16 cellular contexts compared by ENCODE assay signal in the genomic region with DNA sequence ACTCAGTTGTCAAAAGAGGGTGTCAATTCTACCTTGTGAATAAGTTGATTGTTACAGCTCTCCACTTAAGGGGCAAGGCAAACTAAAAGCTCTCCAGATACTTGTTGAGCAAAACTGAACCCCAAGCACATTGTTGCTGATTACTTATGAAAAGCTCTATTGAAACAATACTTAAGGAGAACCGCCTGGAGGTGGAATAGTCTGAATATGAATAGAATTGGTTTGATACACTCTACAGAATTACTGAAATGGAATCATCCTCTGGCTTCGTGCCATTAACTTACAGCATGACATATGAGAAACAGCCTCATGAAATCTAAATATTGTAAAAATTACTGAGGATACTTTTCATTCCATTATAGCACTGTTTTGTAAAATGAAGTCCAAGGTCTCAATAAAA.
DNase-seq lines count a peak whose midpoint lies in the region; ATAC-seq and TF ChIP-seq lines count a peak whose summit lies in the region.
"Had no signal": no experiment of that assay in that cellular context is flagged by ENCODE, and none has a peak within 500 bp of the region (broad histone marks: within the 10 kb centered on the region; RNA-seq: fewer than 3 reads in every experiment).

No MANE protein-coding gene starts in this region.

- H3K4me2 ChIP-seq in osteoblast (ENCODE audit: insufficient read depth, low read length): peak overlapping the region; percentile 34

- H3K27me3 Mint-ChIP-seq in T-helper 17 cell: no peaks in the 10 kb centered on the region
- H3K27me3 Mint-ChIP-seq: activated B cell treated with CpG ODN at 0.5 μM for 24 hours had no signal

- POLR2A ChIA-PET in HEK293 (lab: Yijun Ruan, JAX): no interaction called here

- no peak overlapping the region for H3K4me3 Mint-ChIP-seq in T-helper 17 cell
- H3K4me3 Mint-ChIP-seq: activated B cell treated with CpG ODN at 0.5 μM for 24 hours, natural killer cell had no signal

- H3K27ac ChIP-seq in HEK293 (ENCODE audit: extremely low read depth, low read depth, low read length): no peak overlapping the region
- peak overlapping the region; percentile 73 for H3K27ac ChIP-seq in osteoblast (ENCODE audit: low read depth, low read length)
- H3K27ac ChIP-seq: tibial artery had no signal

- no peak for TF ChIP-seq CTCF in HEK293 (tag by site-specific recombination; IDR thresholded peaks at IDR 0.05)
- no peak for TF ChIP-seq CTCF in osteoblast (IDR thresholded peaks at IDR 0.05; ENCODE audit: extremely low read depth, low read depth, low read length)

- H3K27me3 ChIP-seq in osteoblast (ENCODE audit: insufficient read depth, low read length): no peaks in the 10 kb centered on the region
- H3K27me3 ChIP-seq: tibial artery had no signal

- H3K36me3 ChIP-seq in HEK293 (ENCODE audit: control insufficient read depth in 2 of 2, insufficient read depth in 1 of 2, low read length in 2 of 2) (no peaks in the 10 kb centered on the region; a peak in 1 of 3 replicates), osteoblast (ENCODE audit: insufficient read depth, low read length) (no peaks in the 10 kb centered on the region)

- CTCF ChIA-PET in HEK293 (lab: Yijun Ruan, JAX): interaction anchor here (0.6 kb wide), 1 partner anchor 352 kb away, joined by 4 read pairs; no protein-coding TSS in a partner anchor

- no peak overlapping the region for H2AFZ ChIP-seq in osteoblast (ENCODE audit: low read length)

- H3K4me1 ChIP-seq in HEK293 (ENCODE audit: control insufficient read depth, insufficient read depth, low read length) (no peaks in the 10 kb centered on the region), osteoblast (ENCODE audit: insufficient read depth, low read length) (peaks cover 11% of the 10 kb centered on the region)

- peaks cover 10% of the 10 kb centered on the region for H3K36me3 Mint-ChIP-seq in T-helper 17 cell (ENCODE audit: low read depth)

- no peak for ATAC-seq in T-helper 17 cell
- ATAC-seq: natural killer cell had no signal

- H3K4me3 ChIP-seq in HEK293 (ENCODE audit: low read depth, low read length) (no peak overlapping the region), osteoblast (ENCODE audit: insufficient read depth, low read length) (no peak overlapping the region)
- H3K4me3 ChIP-seq: tibial artery had no signal

- H3K27ac Mint-ChIP-seq in T-helper 17 cell: no peak overlapping the region
- H3K27ac Mint-ChIP-seq: activated B cell treated with CpG ODN at 0.5 μM for 24 hours, natural killer cell had no signal

- DNase-seq in NCI-H345 (lab: John Stamatoyannopoulos, UW) (peak; percentile 75), dedifferentiated amniotic fluid mesenchymal stem cell (ENCODE audit: extremely low spot score) (peak; percentile 58), osteoblast (ENCODE audit: insufficient read length, low spot score, missing footprints) (no peak), hepatic stellate cell (ENCODE audit: low spot score) (no peak), T-helper 17 cell (no peak)
- no peak for DNase-seq in activated CD8-positive, alpha-beta memory T cell treated with anti-CD3 and anti-CD28 coated beads, Interleukin-2, amount 50 U/mL, for 4 hours
- DNase-seq: activated B cell treated with CpG ODN at 0.5 μM for 24 hours; activated T-cell treated with anti-CD3 and anti-CD28 coated beads, Interleukin-2, amount 50 U/mL, for 1 hour; aorta; Karpas-422; natural killer cell; NCI-H526; SIG-M5; small intestine; tibial artery had no signal

- H4K20me1 ChIP-seq in osteoblast (ENCODE audit: insufficient read depth, low read length): no peaks in the 10 kb centered on the region

- H3K9me3 ChIP-seq in HEK293 (ENCODE audit: control insufficient read depth, insufficient read depth, low read depth, low read length) (no peaks in the 10 kb centered on the region), osteoblast (ENCODE audit: low read depth, low read length) (no peaks in the 10 kb centered on the region), T-helper 17 cell (ENCODE audit: control insufficient read depth, low read length, poor library complexity, severe bottlenecking) (no peaks in the 10 kb centered on the region)
- H3K9me3 ChIP-seq: tibial artery had no signal

- no peaks in the 10 kb centered on the region for H3K79me2 ChIP-seq in osteoblast (ENCODE audit: insufficient read depth, low read length)

- peaks cover 3% of the 10 kb centered on the region for H3K4me1 Mint-ChIP-seq in T-helper 17 cell
- H3K4me1 Mint-ChIP-seq: natural killer cell had no signal

TF ChIP-seq in HEK293, 187 proteins besides CTCF, POLR2A, EP300 and RAD21:
- no peak for TF ChIP-seq ZNF214 (tag by site-specific recombination; IDR thresholded peaks at IDR 0.05; ENCODE audit: borderline replicate concordance)
- TF ChIP-seq PRDM10 (tag by site-specific recombination; IDR thresholded peaks at IDR 0.05): peak; percentile 57
- TF ChIP-seq, protein P1, sequence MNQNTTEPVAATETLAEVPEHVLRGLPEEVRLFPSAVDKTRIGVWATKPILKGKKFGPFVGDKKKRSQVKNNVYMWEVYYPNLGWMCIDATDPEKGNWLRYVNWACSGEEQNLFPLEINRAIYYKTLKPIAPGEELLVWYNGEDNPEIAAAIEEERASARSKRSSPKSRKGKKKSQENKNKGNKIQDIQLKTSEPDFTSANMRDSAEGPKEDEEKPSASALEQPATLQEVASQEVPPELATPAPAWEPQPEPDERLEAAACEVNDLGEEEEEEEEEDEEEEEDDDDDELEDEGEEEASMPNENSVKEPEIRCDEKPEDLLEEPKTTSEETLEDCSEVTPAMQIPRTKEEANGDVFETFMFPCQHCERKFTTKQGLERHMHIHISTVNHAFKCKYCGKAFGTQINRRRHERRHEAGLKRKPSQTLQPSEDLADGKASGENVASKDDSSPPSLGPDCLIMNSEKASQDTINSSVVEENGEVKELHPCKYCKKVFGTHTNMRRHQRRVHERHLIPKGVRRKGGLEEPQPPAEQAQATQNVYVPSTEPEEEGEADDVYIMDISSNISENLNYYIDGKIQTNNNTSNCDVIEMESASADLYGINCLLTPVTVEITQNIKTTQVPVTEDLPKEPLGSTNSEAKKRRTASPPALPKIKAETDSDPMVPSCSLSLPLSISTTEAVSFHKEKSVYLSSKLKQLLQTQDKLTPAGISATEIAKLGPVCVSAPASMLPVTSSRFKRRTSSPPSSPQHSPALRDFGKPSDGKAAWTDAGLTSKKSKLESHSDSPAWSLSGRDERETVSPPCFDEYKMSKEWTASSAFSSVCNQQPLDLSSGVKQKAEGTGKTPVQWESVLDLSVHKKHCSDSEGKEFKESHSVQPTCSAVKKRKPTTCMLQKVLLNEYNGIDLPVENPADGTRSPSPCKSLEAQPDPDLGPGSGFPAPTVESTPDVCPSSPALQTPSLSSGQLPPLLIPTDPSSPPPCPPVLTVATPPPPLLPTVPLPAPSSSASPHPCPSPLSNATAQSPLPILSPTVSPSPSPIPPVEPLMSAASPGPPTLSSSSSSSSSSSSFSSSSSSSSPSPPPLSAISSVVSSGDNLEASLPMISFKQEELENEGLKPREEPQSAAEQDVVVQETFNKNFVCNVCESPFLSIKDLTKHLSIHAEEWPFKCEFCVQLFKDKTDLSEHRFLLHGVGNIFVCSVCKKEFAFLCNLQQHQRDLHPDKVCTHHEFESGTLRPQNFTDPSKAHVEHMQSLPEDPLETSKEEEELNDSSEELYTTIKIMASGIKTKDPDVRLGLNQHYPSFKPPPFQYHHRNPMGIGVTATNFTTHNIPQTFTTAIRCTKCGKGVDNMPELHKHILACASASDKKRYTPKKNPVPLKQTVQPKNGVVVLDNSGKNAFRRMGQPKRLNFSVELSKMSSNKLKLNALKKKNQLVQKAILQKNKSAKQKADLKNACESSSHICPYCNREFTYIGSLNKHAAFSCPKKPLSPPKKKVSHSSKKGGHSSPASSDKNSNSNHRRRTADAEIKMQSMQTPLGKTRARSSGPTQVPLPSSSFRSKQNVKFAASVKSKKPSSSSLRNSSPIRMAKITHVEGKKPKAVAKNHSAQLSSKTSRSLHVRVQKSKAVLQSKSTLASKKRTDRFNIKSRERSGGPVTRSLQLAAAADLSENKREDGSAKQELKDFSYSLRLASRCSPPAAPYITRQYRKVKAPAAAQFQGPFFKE (tag by site-specific recombination; IDR thresholded peaks at IDR 0.05; ENCODE audit: borderline replicate concordance): no peak

Comparison
In these comparisons a context has a peak if more than half of its experiments do, and no peak if none do; other contexts are left out.
1. DNase-seq: peak in NCI-H345 (single experiment) and dedifferentiated amniotic fluid mesenchymal stem cell (single experiment); none in osteoblast (single experiment), activated CD8-positive, alpha-beta memory T cell treated with anti-CD3 and anti-CD28 coated beads, Interleukin-2, amount 50 U/mL, for 4 hours (single experiment), hepatic stellate cell (single experiment) and T-helper 17 cell (0 of 3).